Comparison of ENCODE assay signal across 15 cellular contexts in the genomic region with DNA sequence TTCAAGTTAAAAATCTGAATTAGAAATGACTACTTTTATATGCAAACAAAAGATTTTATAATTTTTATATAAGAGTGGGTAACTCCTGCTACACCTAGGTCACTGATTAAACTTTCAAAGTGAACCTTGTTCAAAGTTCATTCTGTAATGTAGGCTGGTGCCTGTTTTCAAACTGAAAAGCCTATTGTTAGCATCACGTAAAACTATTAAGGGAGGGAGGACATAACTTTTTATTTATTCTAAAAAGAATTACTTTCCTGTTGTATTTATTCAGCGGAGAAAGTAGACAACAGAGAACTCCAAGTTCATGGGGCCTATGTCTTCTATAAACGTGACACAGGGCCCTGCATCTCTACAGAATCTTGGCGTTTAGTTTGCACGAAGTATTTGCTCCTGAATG. TPM values are rescaled to one million over a fixed set of nuclear protein-coding genes. Genes with fewer than 3 reads are reported as not detected.
DNase-seq lines count a peak whose midpoint lies in the region; ATAC-seq, FAIRE-seq and TF ChIP-seq lines count a peak whose summit lies in the region.
"Had no signal": no experiment of that assay in that cellular context is flagged by ENCODE, and none has a peak within 500 bp of the region (broad histone marks: within the 10 kb centered on the region; RNA-seq: fewer than 3 reads in every experiment).

No MANE protein-coding gene starts in this region.

- no peak for TF ChIP-seq POLR2A in GM12892 (IDR thresholded peaks at IDR 0.05; ENCODE audit: low read depth, low read length)

- no peak overlapping the region for H3K4me2 ChIP-seq in hepatocyte
- H3K4me2 ChIP-seq: A549 had no signal

- no peak overlapping the region for H3K9ac ChIP-seq in liver (ENCODE audit: low read depth in 1 of 2, low read length in 2 of 2)

- H4K20me1 ChIP-seq in hepatocyte (ENCODE audit: insufficient read depth, poor library complexity, severe bottlenecking), result no peaks in the 10 kb centered on the region

- ATAC-seq in pancreas (no peak), esophagus mucosa (no peak)
- ATAC-seq: A549, GM12878 had no signal

- no peaks in the 10 kb centered on the region for H3K79me2 ChIP-seq in hepatocyte

- H3K4me3 ChIP-seq in hepatocyte (no peak overlapping the region), liver (ENCODE audit: low read depth in 1 of 3, low read length in 3 of 3) (no peak overlapping the region), pancreas (no peak overlapping the region)
- H3K4me3 ChIP-seq: A549, GM12878, HAP-1 had no signal

- H2AFZ ChIP-seq in hepatocyte, result no peak overlapping the region

- DNase-seq in hepatocyte (ENCODE audit: low spot score) (no peak), pancreas (no peak), NCI-H2081 (lab: John Stamatoyannopoulos, UW) (no peak), GM12892 (ENCODE audit: insufficient read length) (no peak)
- DNase-seq: BE2C; CD4-positive, alpha-beta memory T cell; DMS79 had no signal

- peak; percentile 59 for FAIRE-seq in pancreas (lab: Jason Lieb, UNC)
- no peak for FAIRE-seq in GM12892 (lab: Jason Lieb, UNC)
- FAIRE-seq: A549, GM12878, H1 had no signal

- no peaks in the 10 kb centered on the region for H3K9me3 ChIP-seq in hepatocyte (ENCODE audit: low read depth)
- H3K9me3 ChIP-seq in liver (ENCODE audit: control insufficient read depth in 4 of 4, low read length in 3 of 4), result no peaks in the 10 kb centered on the region
- H3K9me3 ChIP-seq in pancreas, result no peaks in the 10 kb centered on the region
- H3K9me3 ChIP-seq: A549, BE2C, HAP-1 had no signal

- intact Hi-C loops in pancreas (cut with DNase I), result no loop called here

- peak overlapping the region; percentile 10 for H3K27ac ChIP-seq in hepatocyte
- no peak overlapping the region for H3K27ac ChIP-seq in liver (ENCODE audit: low read depth in 1 of 2, low read length in 2 of 2)
- no peak overlapping the region for H3K27ac ChIP-seq in pancreas
- H3K27ac ChIP-seq: A549, C4-2B had no signal

- TF ChIP-seq CTCF in hepatocyte (IDR thresholded peaks at IDR 0.05; ENCODE audit: poor library complexity) (no peak), liver (IDR thresholded peaks at IDR 0.05; ENCODE audit: low read depth, low read length, missing input control) (no peak), pancreas (IDR thresholded peaks at IDR 0.05) (no peak)

- no peak for TF ChIP-seq RAD21 in liver (IDR thresholded peaks at IDR 0.05)

- H3K4me1 ChIP-seq in hepatocyte (ENCODE audit: insufficient read depth), result peaks cover 4% of the 10 kb centered on the region
- H3K4me1 ChIP-seq in liver (ENCODE audit: control insufficient read depth in 4 of 4, insufficient read depth in 4 of 4, low read length in 3 of 4), result peaks cover 0 to 9% (median 0%) of the 10 kb centered on the region in 4 donors
- H3K4me1 ChIP-seq in pancreas, result no peaks in the 10 kb centered on the region
- H3K4me1 ChIP-seq: A549, BE2C, HAP-1 had no signal

- H3K36me3 ChIP-seq in hepatocyte (replicated peaks; ENCODE audit: insufficient read depth, low read depth), result no peaks in the 10 kb centered on the region
- no peaks in the 10 kb centered on the region for H3K36me3 ChIP-seq in liver (ENCODE audit: control insufficient read depth in 4 of 4, insufficient read depth in 3 of 4, low read depth in 1 of 4, low read length in 3 of 4)
- no peaks in the 10 kb centered on the region for H3K36me3 ChIP-seq in pancreas
- H3K36me3 ChIP-seq: BE2C had no signal

- WGBS in hepatocyte (ENCODE audit: low lambda C conversion rate, missing lambda C conversion rate), result 73% methylated on average over 5 of the region's 5 CpGs
- WGBS in liver, result 63% methylated on average over 5 of the region's 5 CpGs
- 58 to 64% methylated on average over 5 of the region's 5 CpGs for WGBS in pancreas, 2 donors

- H3K27me3 ChIP-seq in hepatocyte (no peaks in the 10 kb centered on the region), liver (ENCODE audit: control insufficient read depth in 4 of 4, insufficient read depth in 4 of 4, low read length in 3 of 4) (no peaks in the 10 kb centered on the region), pancreas (no peaks in the 10 kb centered on the region)

- no peaks in the 10 kb centered on the region for H3K9me2 ChIP-seq in hepatocyte (replicated peaks; ENCODE audit: insufficient read depth)

TF ChIP-seq in liver, 16 proteins besides CTCF, POLR2A, EP300 and RAD21:
- TF ChIP-seq RXRA (IDR thresholded peaks at IDR 0.05) (peak in 1 of 2 donors; percentile 13), SP1 (IDR thresholded peaks at IDR 0.05) (peak; percentile 31), EGR1 (IDR thresholded peaks at IDR 0.05; ENCODE audit: low read depth in 2 of 2) (no peak), ATF3 (IDR thresholded peaks at IDR 0.05) (no peak), HNF4A (conservative IDR thresholded peaks at IDR 0.05) (peak; percentile 60 to 74)
TF ChIP-seq in liver: peak in this region for 3.

RNA-seq across cellular contexts. Expression of gene FERMT1, which starts 27.4 kb away (rescaled TPM):
- total RNA-seq in hepatocyte (11.3 and 13.9 TPM in 2 replicates), liver (under 1 TPM; 0.25 to 0.42 TPM), pancreas (1 to 10 TPM; 1.5 to 5.6 (median 2.6) TPM), esophagus mucosa (34.0 TPM)
- polyA plus RNA-seq in hepatocyte (3.4 and 6.0 TPM in 2 replicates), liver (under 1 TPM; 0.11 to 0.16 TPM), pancreas (1 to 10 TPM in 1 of 2 donors, under 1 TPM in 1; 0.80 to 2.5 TPM)
- 0.45 TPM for polyA plus RNA-seq in GM12892 (2012; ENCODE audit: missing spikeins)
- total RNA-seq: CD4-positive, alpha-beta memory T cell; G401 had no signal
- polyA plus RNA-seq: CD4-positive, alpha-beta memory T cell had no signal

RNA-seq across cellular contexts. Expression of gene LRRN4, which starts 41.5 kb away (rescaled TPM):
- total RNA-seq in hepatocyte, result 10.5 and 19.2 TPM in 2 replicates
- 94.5 and 112 TPM in 2 replicates for polyA plus RNA-seq in hepatocyte
- total RNA-seq in liver, result under 1 TPM; 0.14 to 0.17 TPM
- under 1 TPM; 0.15 to 0.18 TPM for polyA plus RNA-seq in liver
- total RNA-seq in pancreas, result 1 to 10 TPM; 1.5 to 7.9 (median 2.7) TPM
- polyA plus RNA-seq in pancreas, result 1 to 10 TPM in 1 of 2 donors, under 1 TPM in 1; 0.66 to 2.7 TPM
- not detected for total RNA-seq in esophagus mucosa
- polyA plus RNA-seq in GM12892 (2012; ENCODE audit: missing spikeins), result not detected
- total RNA-seq: CD4-positive, alpha-beta memory T cell; G401; GM12878 had no signal
- polyA plus RNA-seq: A549; CD4-positive, alpha-beta memory T cell had no signal
